15 cellular contexts compared by ENCODE assay signal in genomic region chr11:60451185-60451584, GRCh38. TPM values are rescaled to one million over a fixed set of nuclear protein-coding genes. Genes with fewer than 3 reads are reported as not detected.
"Had no signal": no experiment of that assay in that cellular context is flagged by ENCODE, and none has a peak within 500 bp of the region (broad histone marks: within the 10 kb centered on the region; RNA-seq: fewer than 3 reads in every experiment).

No MANE protein-coding gene starts in this region.

RNA-seq across cellular contexts. Expression of gene MS4A1, which starts 4.5 kb away (rescaled TPM):
- total RNA-seq: activated CD4-positive, alpha-beta memory T cell treated with anti-CD3 and anti-CD28 coated beads for 36 hours; activated CD4-positive, alpha-beta memory T cell treated with anti-CD3 and anti-CD28 coated beads, Interleukin-2, amount 10 ng/mL, durations not matched to agents 7 days and 5 days; activated CD4-positive, alpha-beta T cell treated with anti-CD3 and anti-CD28 coated beads for 36 hours; activated CD4-positive, alpha-beta T cell treated with anti-CD3 and anti-CD28 coated beads, Interleukin-2, amount 10 ng/mL, durations not matched to agents 24 days and 14 days; activated CD4-positive, alpha-beta T cell treated with anti-CD3 and anti-CD28 coated beads, Interleukin-2, amount 10 ng/mL, durations not matched to agents 7 days and 5 days; activated CD8-positive, alpha-beta memory T cell treated with anti-CD3 and anti-CD28 coated beads, Interleukin-2, amount 10 ng/mL, durations not matched to agents 7 days and 5 days; T-helper 1 cell treated with Interleukin-12 subunit alpha and Interleukin-12 subunit beta and Interleukin-4 antibody, amounts not matched to agents 30 ng/mL and 1 ng/mL, for 36 hours had no signal

RNA-seq across cellular contexts. Expression of gene MS4A5, which starts 21.8 kb away (rescaled TPM):
- total RNA-seq: activated B cell treated with CpG ODN at 0.5 μM for 24 hours; activated CD4-positive, alpha-beta memory T cell treated with anti-CD3 and anti-CD28 coated beads for 36 hours; activated CD4-positive, alpha-beta memory T cell treated with anti-CD3 and anti-CD28 coated beads, Interleukin-2, amount 10 ng/mL, durations not matched to agents 7 days and 5 days; activated CD4-positive, alpha-beta T cell treated with anti-CD3 and anti-CD28 coated beads for 36 hours; activated CD4-positive, alpha-beta T cell treated with anti-CD3 and anti-CD28 coated beads, Interleukin-2, amount 10 ng/mL, durations not matched to agents 24 days and 14 days; activated CD4-positive, alpha-beta T cell treated with anti-CD3 and anti-CD28 coated beads, Interleukin-2, amount 10 ng/mL, durations not matched to agents 7 days and 5 days; activated CD8-positive, alpha-beta memory T cell treated with anti-CD3 and anti-CD28 coated beads for 36 hours; activated CD8-positive, alpha-beta memory T cell treated with anti-CD3 and anti-CD28 coated beads, Interleukin-2, amount 10 ng/mL, durations not matched to agents 7 days and 5 days; activated CD8-positive, alpha-beta T cell treated with anti-CD3 and anti-CD28 coated beads for 36 hours; activated CD8-positive, alpha-beta T cell treated with anti-CD3 and anti-CD28 coated beads, Interleukin-2, amount 10 ng/mL, durations not matched to agents 7 days and 5 days; T-cell; T-helper 1 cell treated with Interleukin-12 subunit alpha and Interleukin-12 subunit beta and Interleukin-4 antibody, amounts not matched to agents 30 ng/mL and 1 ng/mL, for 36 hours; T-helper 17 cell; T-helper 2 cell treated with Interferon-gamma antibody and Interleukin-4, amounts not matched to agents 100 ng/mL and 5 ng/mL, for 36 hours; WTC11 had no signal

RNA-seq across cellular contexts. Expression of gene MS4A12, which starts 41.4 kb away (rescaled TPM):
- total RNA-seq: activated B cell treated with CpG ODN at 0.5 μM for 24 hours; activated CD4-positive, alpha-beta memory T cell treated with anti-CD3 and anti-CD28 coated beads for 36 hours; activated CD4-positive, alpha-beta memory T cell treated with anti-CD3 and anti-CD28 coated beads, Interleukin-2, amount 10 ng/mL, durations not matched to agents 7 days and 5 days; activated CD4-positive, alpha-beta T cell treated with anti-CD3 and anti-CD28 coated beads for 36 hours; activated CD4-positive, alpha-beta T cell treated with anti-CD3 and anti-CD28 coated beads, Interleukin-2, amount 10 ng/mL, durations not matched to agents 24 days and 14 days; activated CD4-positive, alpha-beta T cell treated with anti-CD3 and anti-CD28 coated beads, Interleukin-2, amount 10 ng/mL, durations not matched to agents 7 days and 5 days; activated CD8-positive, alpha-beta memory T cell treated with anti-CD3 and anti-CD28 coated beads for 36 hours; activated CD8-positive, alpha-beta memory T cell treated with anti-CD3 and anti-CD28 coated beads, Interleukin-2, amount 10 ng/mL, durations not matched to agents 7 days and 5 days; activated CD8-positive, alpha-beta T cell treated with anti-CD3 and anti-CD28 coated beads for 36 hours; activated CD8-positive, alpha-beta T cell treated with anti-CD3 and anti-CD28 coated beads, Interleukin-2, amount 10 ng/mL, durations not matched to agents 7 days and 5 days; T-cell; T-helper 1 cell treated with Interleukin-12 subunit alpha and Interleukin-12 subunit beta and Interleukin-4 antibody, amounts not matched to agents 30 ng/mL and 1 ng/mL, for 36 hours; T-helper 17 cell; T-helper 2 cell treated with Interferon-gamma antibody and Interleukin-4, amounts not matched to agents 100 ng/mL and 5 ng/mL, for 36 hours; WTC11 had no signal

RNA-seq across cellular contexts. Expression of gene MS4A14, which starts 54.9 kb away (rescaled TPM):
- total RNA-seq: activated CD4-positive, alpha-beta memory T cell treated with anti-CD3 and anti-CD28 coated beads for 36 hours; activated CD4-positive, alpha-beta memory T cell treated with anti-CD3 and anti-CD28 coated beads, Interleukin-2, amount 10 ng/mL, durations not matched to agents 7 days and 5 days; activated CD4-positive, alpha-beta T cell treated with anti-CD3 and anti-CD28 coated beads for 36 hours; activated CD4-positive, alpha-beta T cell treated with anti-CD3 and anti-CD28 coated beads, Interleukin-2, amount 10 ng/mL, durations not matched to agents 24 days and 14 days; activated CD4-positive, alpha-beta T cell treated with anti-CD3 and anti-CD28 coated beads, Interleukin-2, amount 10 ng/mL, durations not matched to agents 7 days and 5 days; activated CD8-positive, alpha-beta memory T cell treated with anti-CD3 and anti-CD28 coated beads for 36 hours; activated CD8-positive, alpha-beta memory T cell treated with anti-CD3 and anti-CD28 coated beads, Interleukin-2, amount 10 ng/mL, durations not matched to agents 7 days and 5 days; activated CD8-positive, alpha-beta T cell treated with anti-CD3 and anti-CD28 coated beads for 36 hours; activated CD8-positive, alpha-beta T cell treated with anti-CD3 and anti-CD28 coated beads, Interleukin-2, amount 10 ng/mL, durations not matched to agents 7 days and 5 days; T-helper 1 cell treated with Interleukin-12 subunit alpha and Interleukin-12 subunit beta and Interleukin-4 antibody, amounts not matched to agents 30 ng/mL and 1 ng/mL, for 36 hours; T-helper 2 cell treated with Interferon-gamma antibody and Interleukin-4, amounts not matched to agents 100 ng/mL and 5 ng/mL, for 36 hours; WTC11 had no signal
